Comparison of ENCODE assay signal across 31 cellular contexts in genomic region chr12:78534311-78534710, GRCh38.
"Had no signal": no experiment of that assay in that cellular context is flagged by ENCODE, and none has a peak within 500 bp of the region (broad histone marks: within the 10 kb centered on the region; RNA-seq: fewer than 3 reads in every experiment).

No MANE protein-coding gene starts in this region.

- FAIRE-seq: endometrium, endothelial cell of umbilical vein had no signal

- H3K4me2 ChIP-seq: hepatocyte had no signal

- H3K27ac ChIP-seq: adrenal gland, ascending aorta, breast epithelium, cardiac muscle cell, colonic mucosa, epithelial cell of prostate, esophagus squamous epithelium, gastroesophageal sphincter, heart right ventricle, hepatocyte, WERI-Rb-1 had no signal

- DNase-seq: activated B cell treated with CpG ODN at 0.5 μM for 24 hours; activated CD4-positive, alpha-beta memory T cell treated with anti-CD3 and anti-CD28 coated beads, Interleukin-2, amount 10 ng/mL, durations not matched to agents 7 days and 5 days; activated CD4-positive, alpha-beta T cell treated with anti-CD3 and anti-CD28 coated beads for 36 hours; activated CD4-positive, alpha-beta T cell treated with anti-CD3 and anti-CD28 coated beads, Interleukin-2, amount 10 ng/mL, durations not matched to agents 7 days and 5 days; activated CD4-positive, alpha-beta T cell treated with anti-CD3 and anti-CD28 coated beads, Interleukin-2, amount 50 U/mL, for 4 hours; activated CD4-positive, CD25-positive, alpha-beta regulatory T cell treated with anti-CD3 and anti-CD28 coated beads, Interleukin-2, amount 50 U/mL, for 72 hours; activated effector memory CD4-positive, alpha-beta T cell treated with Interleukin-2 at 50 U/mL for 16 hours; activated gamma-delta T cell treated with Interleukin-2 at 50 U/mL for 16 hours; activated naive CD4-positive, alpha-beta T cell treated with anti-CD3 and anti-CD28 coated beads, Interleukin-2, amount 50 U/mL, for 16 hours; activated naive CD4-positive, alpha-beta T cell treated with Interleukin-2 at 50 U/mL for 16 hours; activated T-cell treated with anti-CD3 and anti-CD28 coated beads, Interleukin-2, amount 50 U/mL, for 4 hours; adrenal gland; central memory CD4-positive, alpha-beta T cell; cerebellar nuclear complex; colonic mucosa; effector CD8-positive, alpha-beta T cell; esophagus squamous epithelium; foreskin melanocyte; heart right ventricle; T-helper 17 cell; T1000; WERI-Rb-1 had no signal

- H3K9me3 ChIP-seq: adrenal gland, ascending aorta, breast epithelium, colonic mucosa, esophagus squamous epithelium, gastroesophageal sphincter, heart right ventricle had no signal

- H3K4me3 ChIP-seq: adrenal gland, ascending aorta, breast epithelium, cardiac muscle cell, colonic mucosa, esophagus squamous epithelium, gastroesophageal sphincter, heart right ventricle, hepatocyte had no signal

- H3K4me1 ChIP-seq: adrenal gland, ascending aorta, breast epithelium, colonic mucosa, esophagus squamous epithelium, gastroesophageal sphincter, heart right ventricle had no signal

- ATAC-seq: activated CD4-positive, alpha-beta T cell treated with anti-CD3 and anti-CD28 coated beads for 36 hours; activated T-cell treated with anti-CD3 and anti-CD28 coated beads, Interleukin-2, amount 50 U/mL, for 4 hours; activated T-helper 17 cell treated with anti-CD3 and anti-CD28 coated beads, Interleukin-2, amount 50 U/mL, for 72 hours; gastroesophageal sphincter; heart right ventricle; T-helper 17 cell had no signal
